ENCODE assay signal across 1 cellular context in genomic region chr4:20193522-20193902, GRCh38.
TF ChIP-seq lines count a peak whose summit lies in the region.

No MANE protein-coding gene starts in this region.

TF ChIP-seq in IMR-90, 13 proteins besides CTCF, POLR2A, EP300 and RAD21:
- TF ChIP-seq MAFK (IDR thresholded peaks at IDR 0.05; ENCODE audit: low read depth, low read length) (no peak), RFX5 (IDR thresholded peaks at IDR 0.05; ENCODE audit: low read depth, low read length) (no peak), BHLHE40 (IDR thresholded peaks at IDR 0.05; ENCODE audit: low read depth, low read length) (no peak), RCOR1 (IDR thresholded peaks at IDR 0.05; ENCODE audit: insufficient replicate concordance, low read length) (no peak), CEBPB (IDR thresholded peaks at IDR 0.05; ENCODE audit: low read depth, low read length) (no peak), SMC3 (IDR thresholded peaks at IDR 0.05; ENCODE audit: low read depth, low read length) (no peak)
